Comparison of ENCODE assay signal across 20 cellular contexts in the genomic region with DNA sequence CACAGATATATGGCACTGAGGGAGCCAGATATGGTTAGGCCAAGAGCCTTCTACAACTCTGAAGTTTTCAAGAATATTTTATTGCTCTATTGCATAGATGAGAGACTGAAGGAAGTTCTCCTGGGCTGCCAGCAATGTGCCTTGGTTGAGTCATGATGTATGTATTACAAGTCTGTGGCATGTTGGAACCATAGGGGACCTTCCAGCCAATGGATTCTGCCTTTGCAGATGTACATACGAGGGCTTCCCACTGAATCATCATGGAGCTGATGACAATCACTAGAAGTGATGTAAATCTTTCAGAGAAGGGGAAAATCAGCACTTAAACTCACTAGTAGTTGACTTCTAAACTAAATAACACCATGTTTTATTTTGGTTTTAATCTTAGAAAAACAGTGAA.
"Had no signal": no experiment of that assay in that cellular context is flagged by ENCODE, and none has a peak within 500 bp of the region (broad histone marks: within the 10 kb centered on the region; RNA-seq: fewer than 3 reads in every experiment).

No MANE protein-coding gene starts in this region.

- H3K27ac ChIP-seq: colonic mucosa, esophagus squamous epithelium, hepatocyte, right atrium auricular region, tibial nerve had no signal

- H3K4me2 ChIP-seq: hepatocyte had no signal

- H3K4me3 ChIP-seq: colonic mucosa, esophagus squamous epithelium, hepatocyte, right atrium auricular region, tibial nerve had no signal

- H3K9me3 ChIP-seq: colonic mucosa, esophagus squamous epithelium, right atrium auricular region, tibial nerve had no signal

- H3K79me2 ChIP-seq: hepatocyte had no signal

- DNase-seq: activated CD4-positive, alpha-beta T cell treated with anti-CD3 and anti-CD28 coated beads for 48 hours; activated CD8-positive, alpha-beta T cell treated with anti-CD3 and anti-CD28 coated beads for 36 hours; activated gamma-delta T cell; activated T-cell treated with anti-CD3 and anti-CD28 coated beads, Interleukin-2, amount 50 U/mL, for 72 hours; caudate nucleus; colonic mucosa; esophagus squamous epithelium; left ventricle myocardium superior; nephron progenitor cell; occipital lobe; small intestine; stimulated activated CD4-positive, alpha-beta T cell treated with anti-CD3 and anti-CD28 coated beads, Interleukin-4, amount 100 ng/mL, for 24 hours; stimulated activated naive CD4-positive, alpha-beta T cell; substantia nigra; T-helper 17 cell had no signal

- ATAC-seq: activated CD8-positive, alpha-beta T cell treated with anti-CD3 and anti-CD28 coated beads for 36 hours; activated naive CD4-positive, alpha-beta T cell treated with anti-CD3 and anti-CD28 coated beads, Interleukin-2, amount 50 U/mL, for 72 hours; activated T-cell treated with anti-CD3 and anti-CD28 coated beads, Interleukin-2, amount 50 U/mL, for 72 hours; left ventricle myocardium superior; T-helper 17 cell; WTC11 had no signal

- H3K36me3 ChIP-seq: colonic mucosa, esophagus squamous epithelium, right atrium auricular region, tibial nerve had no signal

- H3K4me1 ChIP-seq: colonic mucosa, esophagus squamous epithelium, right atrium auricular region, tibial nerve had no signal

- H2AFZ ChIP-seq: hepatocyte had no signal

- H3K27me3 ChIP-seq: colonic mucosa, esophagus squamous epithelium, hepatocyte, right atrium auricular region, tibial nerve had no signal
